23 cellular contexts compared by ENCODE assay signal in genomic region chr6:125307964-125308615, GRCh38. TPM values are rescaled to one million over a fixed set of nuclear protein-coding genes. Genes with fewer than 3 reads are reported as not detected.
A peak's percentile ranks its signal among the peaks of the same experiment; 100 is the strongest.
DNase-seq lines count a peak whose midpoint lies in the region; ATAC-seq and TF ChIP-seq lines count a peak whose summit lies in the region.
"Had no signal": no experiment of that assay in that cellular context is flagged by ENCODE, and none has a peak within 500 bp of the region (broad histone marks: within the 10 kb centered on the region; RNA-seq: fewer than 3 reads in every experiment).

No MANE protein-coding gene starts in this region.

- H3K4me3 ChIP-seq in mucosa of descending colon (no peak overlapping the region), right cardiac atrium (ENCODE audit: low read length) (no peak overlapping the region), dorsolateral prefrontal cortex (no peak overlapping the region)
- H3K4me3 ChIP-seq: heart right ventricle, smooth muscle cell, thyroid gland had no signal

- intact Hi-C loops in mucosa of descending colon (cut with DNase I, micrococcal nuclease) = loop anchor here in 1 of 2 donors (10.0 kb wide), 1 partner anchor 677 kb away; the partner anchor contains the start of gene TRMT11
- intact Hi-C loops in right cardiac atrium (cut with DNase I) = loop anchor here in 2 of 4 donors (10.0 kb wide), 3 partner anchors 153 to 667 kb away; partner anchors contain the start of gene TPD52L1 (in 1 of the 2)
- intact Hi-C loops in dorsolateral prefrontal cortex (cut with DNase I) = loop anchor here in 1 of 2 donors (10.0 kb wide), 2 partner anchors 153 to 433 kb away; partner anchors contain the start of gene TPD52L1

- H3K27ac Mint-ChIP-seq in activated T-helper 17 cell treated with anti-CD3 and anti-CD28 coated beads, Interleukin-2, amount 50 U/mL, for 72 hours = no peak overlapping the region
- H3K27ac Mint-ChIP-seq: activated CD4-positive, alpha-beta memory T cell treated with anti-CD3 and anti-CD28 coated beads for 36 hours; nephron progenitor cell; progenitor cell of endocrine pancreas had no signal

- H3K4me1 Mint-ChIP-seq in activated T-helper 17 cell treated with anti-CD3 and anti-CD28 coated beads, Interleukin-2, amount 50 U/mL, for 72 hours = no peaks in the 10 kb centered on the region

- DNase-seq in DMS79 (lab: John Stamatoyannopoulos, UW) (peak; percentile 80), KBM-7 (peak; percentile 33), mucosa of descending colon (no peak), MV-4-11 (lab: John Stamatoyannopoulos, UW) (no peak), right cardiac atrium (no peak), dorsolateral prefrontal cortex (no peak)
- DNase-seq: activated CD4-positive, alpha-beta memory T cell treated with anti-CD3 and anti-CD28 coated beads for 36 hours; activated CD4-positive, CD25-positive, alpha-beta regulatory T cell; activated gamma-delta T cell treated with Interleukin-2 at 50 U/mL for 16 hours; amniotic stem cell; cortex of kidney; heart right ventricle; NCI-H1694; NCI-H446 treated with DMSO at 0.1 percent for 48 hours; nephron progenitor cell; stimulated activated naive CD4-positive, alpha-beta T cell treated with Interleukin-2 at 50 U/mL for 16 hours had no signal

- peak; percentile 52 for ATAC-seq in activated T-helper 17 cell treated with anti-CD3 and anti-CD28 coated beads, Interleukin-2, amount 50 U/mL, for 72 hours (replicated peaks)
- ATAC-seq in mucosa of descending colon = peak; percentile 23
- ATAC-seq in GM21367 (IDR thresholded peaks at IDR 0.05; ENCODE audit: unreplicated experiment) = no peak
- no peak for ATAC-seq in right cardiac atrium
- ATAC-seq: heart right ventricle had no signal

- no peak for TF ChIP-seq CTCF in mucosa of descending colon (IDR thresholded peaks at IDR 0.05)
- no peak for TF ChIP-seq CTCF in dorsolateral prefrontal cortex (IDR thresholded peaks at IDR 0.05 in 54 of 56, conservative IDR thresholded peaks at IDR 0.05 in 2 of 56; ENCODE audit: low read depth in 1 of 56, partially characterized antibody in 56 of 56)

- in situ Hi-C loops in KBM-7 (cut with MboI; ENCODE audit: low pct_unique_long_range_greater_than_20kb, low sequenced_read_pairs) = no loop called here

- no peaks in the 10 kb centered on the region for H3K36me3 Mint-ChIP-seq in activated T-helper 17 cell treated with anti-CD3 and anti-CD28 coated beads, Interleukin-2, amount 50 U/mL, for 72 hours (ENCODE audit: low read depth)
- H3K36me3 Mint-ChIP-seq: activated CD4-positive, alpha-beta memory T cell treated with anti-CD3 and anti-CD28 coated beads for 36 hours had no signal

- peaks cover 3% of the 10 kb centered on the region for H3K9me3 Mint-ChIP-seq in activated T-helper 17 cell treated with anti-CD3 and anti-CD28 coated beads, Interleukin-2, amount 50 U/mL, for 72 hours
- H3K9me3 Mint-ChIP-seq: activated CD4-positive, alpha-beta memory T cell treated with anti-CD3 and anti-CD28 coated beads for 36 hours had no signal

- peaks cover 5% of the 10 kb centered on the region for H3K27me3 Mint-ChIP-seq in activated T-helper 17 cell treated with anti-CD3 and anti-CD28 coated beads, Interleukin-2, amount 50 U/mL, for 72 hours

- H3K27ac ChIP-seq in right cardiac atrium (ENCODE audit: low read length) = no peak overlapping the region
- H3K27ac ChIP-seq in dorsolateral prefrontal cortex = no peak overlapping the region
- H3K27ac ChIP-seq: C4-2B, heart right ventricle, HL-60, thyroid gland had no signal

- H3K4me3 Mint-ChIP-seq in activated T-helper 17 cell treated with anti-CD3 and anti-CD28 coated beads, Interleukin-2, amount 50 U/mL, for 72 hours = no peak overlapping the region
- H3K4me3 Mint-ChIP-seq: activated CD4-positive, alpha-beta memory T cell treated with anti-CD3 and anti-CD28 coated beads for 36 hours; nephron progenitor cell had no signal

- 52% methylated on average over 6 of the region's 6 CpGs for WGBS in right cardiac atrium

- H3K36me3 ChIP-seq in mucosa of descending colon (ENCODE audit: low read depth) = no peaks in the 10 kb centered on the region
- H3K36me3 ChIP-seq: heart right ventricle, thyroid gland had no signal

- H3K27me3 ChIP-seq in right cardiac atrium (ENCODE audit: control insufficient read depth, insufficient read depth) = no peaks in the 10 kb centered on the region
- H3K27me3 ChIP-seq in dorsolateral prefrontal cortex = no peaks in the 10 kb centered on the region
- H3K27me3 ChIP-seq: thyroid gland had no signal

- H3K4me1 ChIP-seq in mucosa of descending colon (ENCODE audit: low read depth) (peaks cover 5% of the 10 kb centered on the region), right cardiac atrium (ENCODE audit: control insufficient read depth, insufficient read depth, low read length) (no peaks in the 10 kb centered on the region)
- H3K4me1 ChIP-seq: thyroid gland had no signal

- no peaks in the 10 kb centered on the region for H3K9me3 ChIP-seq in mucosa of descending colon
- no peaks in the 10 kb centered on the region for H3K9me3 ChIP-seq in right cardiac atrium (ENCODE audit: control insufficient read depth, low read length)
- H3K9me3 ChIP-seq: thyroid gland had no signal

RNA-seq across cellular contexts. Expression of gene HDDC2, which starts 6.3 kb away (rescaled TPM):
- total RNA-seq in activated T-helper 17 cell treated with anti-CD3 and anti-CD28 coated beads, Interleukin-2, amount 50 U/mL, for 72 hours = 10 to 100 TPM; 51.5 to 74.4 TPM
- total RNA-seq in mucosa of descending colon (10 to 100 TPM; 39.9 to 64.2 (median 56.7) TPM), right cardiac atrium (100 to 1,000 TPM in 2 of 4 donors, 10 to 100 TPM in 2; 83.0 to 103 (median 93.7) TPM), dorsolateral prefrontal cortex (100 to 1,000 TPM in 31 of 120 experiments, 10 to 100 TPM in 89; 55.3 to 170 (median 91.5) TPM)
- 157 TPM for polyA plus RNA-seq in right cardiac atrium

Comparison
In these comparisons a context has a peak if more than half of its experiments do, and no peak if none do; other contexts are left out.
1. DNase-seq: peak in DMS79 (single experiment) and KBM-7 (single experiment); none in mucosa of descending colon (0 of 3), MV-4-11 (single experiment), right cardiac atrium (0 of 3) and dorsolateral prefrontal cortex (0 of 10).
2. ATAC-seq: peak in activated T-helper 17 cell treated with anti-CD3 and anti-CD28 coated beads, Interleukin-2, amount 50 U/mL, for 72 hours (single experiment) and mucosa of descending colon (single experiment); none in GM21367 (single experiment) and right cardiac atrium (0 of 2).